Comparison of ENCODE assay signal across 1 cellular context in genomic region chr2:62704654-62705006, GRCh38.
TF ChIP-seq lines count a peak whose summit lies in the region.

No MANE protein-coding gene starts in this region.

TF ChIP-seq in GM23338, 12 proteins besides CTCF, POLR2A, EP300 and RAD21 (continued from another document):
- TF ChIP-seq REST (IDR thresholded peaks at IDR 0.05; ENCODE audit: unreplicated experiment) = no peak
- no peak for TF ChIP-seq NANOG (IDR thresholded peaks at IDR 0.05; ENCODE audit: borderline replicate concordance)
- TF ChIP-seq ZNF114 (CRISPR knock-in tag; IDR thresholded peaks at IDR 0.05) = no peak
- TF ChIP-seq POLR2AphosphoS5 (IDR thresholded peaks at IDR 0.05; ENCODE audit: low read depth) = no peak
